In the genomic region with DNA sequence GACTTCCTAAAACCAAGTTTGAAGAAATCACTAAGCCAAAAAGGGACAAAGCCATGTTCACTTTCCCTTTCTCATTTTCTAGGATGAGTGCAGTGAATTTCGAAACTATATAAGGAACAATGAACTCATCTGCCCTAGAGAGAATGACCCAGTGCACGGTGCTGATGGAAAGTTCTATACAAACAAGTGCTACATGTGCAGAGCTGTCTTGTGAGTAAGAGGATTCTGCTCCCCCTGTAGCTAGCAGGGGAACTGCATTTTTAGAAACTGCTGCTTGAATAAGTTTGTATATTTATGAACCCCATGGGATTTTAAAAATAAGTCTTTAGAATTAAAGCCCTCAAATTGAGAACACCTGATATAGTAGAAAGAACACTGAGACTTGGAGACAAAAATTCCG, we compare ENCODE assay signal across 12 cellular contexts. TPM values are rescaled to one million over a fixed set of nuclear protein-coding genes. Genes with fewer than 3 reads are reported as not detected.
DNase-seq lines count a peak whose midpoint lies in the region; ATAC-seq, FAIRE-seq and TF ChIP-seq lines count a peak whose summit lies in the region.
"Had no signal": no experiment of that assay in that cellular context is flagged by ENCODE, and none has a peak within 500 bp of the region (broad histone marks: within the 10 kb centered on the region; RNA-seq: fewer than 3 reads in every experiment).

No MANE protein-coding gene starts in this region.

- H3K36me3 Mint-ChIP-seq in naive thymus-derived CD8-positive, alpha-beta T cell, result no peaks in the 10 kb centered on the region
- no peaks in the 10 kb centered on the region for H3K36me3 Mint-ChIP-seq in CD14-positive monocyte

- H3K27me3 Mint-ChIP-seq in naive thymus-derived CD8-positive, alpha-beta T cell, result peaks cover 0 to 4% (median 0%) of the 10 kb centered on the region in 5 donors
- no peaks in the 10 kb centered on the region for H3K27me3 Mint-ChIP-seq in CD14-positive monocyte (ENCODE audit: low read depth in 3 of 3)
- H3K27me3 Mint-ChIP-seq: activated naive CD8-positive, alpha-beta T cell treated with anti-CD3 and anti-CD28 coated beads, Interleukin-2, amount 50 U/mL, for 24 hours had no signal

- TF ChIP-seq CTCF in left ventricle myocardium inferior (IDR thresholded peaks at IDR 0.05; ENCODE audit: borderline replicate concordance), result peak; percentile 27
- TF ChIP-seq CTCF in fibroblast of pulmonary artery (IDR thresholded peaks at IDR 0.05; ENCODE audit: low read length, missing control alignments), result peak; percentile 17
- TF ChIP-seq CTCF in CD14-positive monocyte (IDR thresholded peaks at IDR 0.05), result no peak

- no peak overlapping the region for H3K4me3 Mint-ChIP-seq in naive thymus-derived CD8-positive, alpha-beta T cell
- H3K4me3 Mint-ChIP-seq in CD14-positive monocyte, result no peak overlapping the region
- H3K4me3 Mint-ChIP-seq: activated naive CD8-positive, alpha-beta T cell treated with anti-CD3 and anti-CD28 coated beads, Interleukin-2, amount 50 U/mL, for 24 hours had no signal

- DNase-seq in left ventricle myocardium inferior (no peak), Right ventricle myocardium superior (no peak), SK-MEL-5 (ENCODE audit: low read depth, low spot score) (peak; percentile 52), fibroblast of pulmonary artery (ENCODE audit: low read depth) (peak; percentile 15), urothelium cell line (ENCODE audit: low spot score) (peak; percentile 10), CD14-positive monocyte (ENCODE audit: low spot score) (no peak)
- DNase-seq in naive thymus-derived CD8-positive, alpha-beta T cell, result no peak
- DNase-seq: activated naive CD8-positive, alpha-beta T cell treated with anti-CD3 and anti-CD28 coated beads, Interleukin-2, amount 50 U/mL, for 24 hours; ovary had no signal

- H3K9me3 Mint-ChIP-seq in naive thymus-derived CD8-positive, alpha-beta T cell, result no peaks in the 10 kb centered on the region
- no peaks in the 10 kb centered on the region for H3K9me3 Mint-ChIP-seq in CD14-positive monocyte
- H3K9me3 Mint-ChIP-seq: activated naive CD8-positive, alpha-beta T cell treated with anti-CD3 and anti-CD28 coated beads, Interleukin-2, amount 50 U/mL, for 24 hours had no signal

- H3K4me1 ChIP-seq in left ventricle myocardium inferior, result no peaks in the 10 kb centered on the region

- no peak for FAIRE-seq in urothelium cell line (lab: Jason Lieb, UNC)
- FAIRE-seq: islet of Langerhans had no signal

- no peaks in the 10 kb centered on the region for H3K9me3 ChIP-seq in left ventricle myocardium inferior (replicated peaks)
- H3K9me3 ChIP-seq: ovary, thoracic aorta had no signal

- H3K4me1 Mint-ChIP-seq in naive thymus-derived CD8-positive, alpha-beta T cell, result no peaks in the 10 kb centered on the region
- no peaks in the 10 kb centered on the region for H3K4me1 Mint-ChIP-seq in CD14-positive monocyte
- H3K4me1 Mint-ChIP-seq: activated naive CD8-positive, alpha-beta T cell treated with anti-CD3 and anti-CD28 coated beads, Interleukin-2, amount 50 U/mL, for 24 hours had no signal

- POLR2A ChIA-PET in naive thymus-derived CD8-positive, alpha-beta T cell (lab: Charles Lee), result no interaction called here

- H3K4me3 ChIP-seq in left ventricle myocardium inferior (no peak overlapping the region), fibroblast of pulmonary artery (replicated peaks; ENCODE audit: low read depth, low read length) (no peak overlapping the region)
- H3K4me3 ChIP-seq: ovary, thoracic aorta had no signal

- intact Hi-C loops in left ventricle myocardium inferior (cut with micrococcal nuclease), result no loop called here
- intact Hi-C loops in Right ventricle myocardium superior (cut with DNase I), result loop anchor here (5.0 kb wide), 1 partner anchor 178 kb away; no protein-coding TSS in a partner anchor
- intact Hi-C loops in CD14-positive monocyte (cut with micrococcal nuclease), result no loop called here

- ATAC-seq in Right ventricle myocardium superior (ENCODE audit: poor library complexity) (no peak), GM21737 (IDR thresholded peaks at IDR 0.05; ENCODE audit: unreplicated experiment) (no peak)
- ATAC-seq in naive thymus-derived CD8-positive, alpha-beta T cell, result no peak
- ATAC-seq: activated naive CD8-positive, alpha-beta T cell treated with anti-CD3 and anti-CD28 coated beads, Interleukin-2, amount 50 U/mL, for 24 hours had no signal

- H3K27me3 ChIP-seq in left ventricle myocardium inferior (ENCODE audit: low read depth), result no peaks in the 10 kb centered on the region
- H3K27me3 ChIP-seq: ovary had no signal

- in situ Hi-C loops in SK-MEL-5 (cut with HindIII; ENCODE audit: low pct_unique_long_range_greater_than_20kb, low sequenced_read_pairs), result no loop called here

- no peak overlapping the region for H3K27ac ChIP-seq in left ventricle myocardium inferior (replicated peaks)
- H3K27ac ChIP-seq: ovary, thoracic aorta had no signal

- no peaks in the 10 kb centered on the region for H3K36me3 ChIP-seq in left ventricle myocardium inferior
- H3K36me3 ChIP-seq: ovary, thoracic aorta had no signal

- H3K27ac Mint-ChIP-seq in naive thymus-derived CD8-positive, alpha-beta T cell, result no peak overlapping the region
- H3K27ac Mint-ChIP-seq in CD14-positive monocyte, result peak overlapping the region in 1 of 7 donors; percentile 32
- H3K27ac Mint-ChIP-seq: activated naive CD8-positive, alpha-beta T cell treated with anti-CD3 and anti-CD28 coated beads, Interleukin-2, amount 50 U/mL, for 24 hours had no signal

RNA-seq across cellular contexts. Expression of a gene that starts 42.7 kb away (rescaled TPM):
- total RNA-seq in left ventricle myocardium inferior (not detected), Right ventricle myocardium superior (not detected)
- total RNA-seq in SK-MEL-5 (2014; rRNA removed; shearing (Covaris generic)), result not detected in 2 replicates
- not detected in 2 replicates for polyA plus RNA-seq in SK-MEL-5 (2015; cell fraction: cytosol; rRNA removed)
- polyA plus RNA-seq in SK-MEL-5 (2015; cell fraction: nucleus; rRNA removed), result not detected in 2 replicates
- total RNA-seq in naive thymus-derived CD8-positive, alpha-beta T cell, result not detected
- polyA plus RNA-seq in naive thymus-derived CD8-positive, alpha-beta T cell, result not detected
- not detected for polyA plus RNA-seq in CD14-positive monocyte
- total RNA-seq: ovary, thoracic aorta had no signal
- polyA plus RNA-seq: ovary had no signal

Comparison
In these comparisons a context has a peak if more than half of its experiments do, and no peak if none do; other contexts are left out.
1. DNase-seq: peak in SK-MEL-5 (single experiment), fibroblast of pulmonary artery (single experiment) and urothelium cell line (single experiment); none in left ventricle myocardium inferior (single experiment), Right ventricle myocardium superior (single experiment), naive thymus-derived CD8-positive, alpha-beta T cell (0 of 10) and CD14-positive monocyte (single experiment).